ENCODE assay signal across 8 cellular contexts in the genomic region with DNA sequence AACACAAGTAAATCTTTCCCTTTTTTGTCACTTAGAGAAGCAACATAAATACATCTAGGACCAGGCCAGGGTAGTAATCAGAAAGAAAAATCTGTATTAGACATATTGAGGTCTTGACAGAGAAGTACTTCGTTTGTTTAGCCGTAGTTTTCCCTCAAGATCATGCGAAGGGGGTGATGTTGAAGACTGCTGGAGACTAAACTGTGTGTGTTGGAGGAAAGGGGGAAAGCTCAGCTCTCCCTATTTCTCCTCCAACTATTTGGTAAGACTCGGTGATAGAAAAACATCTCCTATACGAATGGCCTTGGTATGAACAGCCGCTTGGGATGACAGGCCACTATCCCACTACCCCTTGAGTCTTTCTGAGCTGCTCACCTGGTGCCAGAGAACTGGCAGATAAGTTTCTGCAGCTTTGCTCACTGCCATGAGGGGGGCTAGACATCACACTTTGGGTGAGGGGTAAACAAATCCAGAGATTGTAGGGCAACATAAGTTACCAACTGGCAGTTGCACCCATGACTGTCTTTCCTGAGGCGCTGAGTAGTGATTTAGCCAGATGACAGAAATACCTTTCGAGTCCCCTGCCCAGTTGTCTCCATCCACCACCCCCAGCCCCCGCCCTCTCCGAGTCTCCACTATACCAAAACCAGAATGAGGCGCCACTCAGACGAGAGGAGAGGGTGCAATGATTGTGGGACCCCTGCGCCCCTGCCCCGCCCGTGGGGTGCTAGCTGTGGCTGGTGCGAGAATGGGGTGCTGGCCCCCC. TPM values are rescaled to one million over a fixed set of nuclear protein-coding genes. Genes with fewer than 3 reads are reported as not detected.
DNase-seq lines count a peak whose midpoint lies in the region; ATAC-seq, FAIRE-seq and TF ChIP-seq lines count a peak whose summit lies in the region.

No MANE protein-coding gene starts in this region.

- no peak overlapping the region for H3K56ac ChIP-seq in H1 (replicated peaks; ENCODE audit: insufficient read length, low read depth, low read length)

- no peak for TF ChIP-seq EP300 in H1 (IDR thresholded peaks at IDR 0.05; ENCODE audit: borderline replicate concordance in 1 of 2, low read depth in 2 of 2, low read length in 2 of 2)

- peak overlapping the region; percentile 87; the same call in 1 of the 2 replicates for H4K8ac ChIP-seq in H1 (ENCODE audit: extremely low read depth, insufficient read depth, low read length)

- peaks cover 12% of the 10 kb centered on the region for H3K23me2 ChIP-seq in H1 (ENCODE audit: low read depth, low read length)

- peaks cover 0 to 15% of the 10 kb centered on the region in 2 experiments; a peak in 2 of 4 replicates for H3K79me2 ChIP-seq in H1 (ENCODE audit: control insufficient read depth in 1 of 2, insufficient read depth in 2 of 2, low read length in 2 of 2)

- CTCF ChIA-PET in H1 (lab: Charles Lee; ENCODE audit: partially characterized antibody): interaction anchor here (0.9 to 1.6 kb wide), 6 partner anchors 9 to 185 kb away, joined by 3 to 8 read pairs (median 6); no protein-coding TSS in a partner anchor

- no peak overlapping the region for H4K91ac ChIP-seq in H1 (replicated peaks; ENCODE audit: insufficient read length, low read length)

- H3K4me1 ChIP-seq in NT2/D1 (ENCODE audit: insufficient read depth, insufficient read length): peaks cover 9% of the 10 kb centered on the region
- peaks cover 3 to 7% (median 3%) of the 10 kb centered on the region in 4 experiments; a peak in 3 of 7 replicates for H3K4me1 ChIP-seq in H1 (replicated peaks in 1 of 4; ENCODE audit: control insufficient read depth in 3 of 4, insufficient read depth in 4 of 4, low read length in 3 of 4)

- H3K4me3 ChIP-seq in NT2/D1 (ENCODE audit: insufficient read length, low read depth) (peak overlapping the region; percentile 93), H1 (ENCODE audit: extremely low read depth in 1 of 4, insufficient read depth in 2 of 4, low read depth in 3 of 4, low read length in 4 of 4) (peak overlapping the region; percentile 75 to 87 (median 86))

- no peak overlapping the region for H2AK5ac ChIP-seq in H1 (ENCODE audit: low read depth, low read length)

- peak overlapping the region; percentile 94; the same call in 1 of the 2 replicates for H2BK5ac ChIP-seq in H1 (ENCODE audit: low read depth, low read length)

- H2BK120ac ChIP-seq in H1 (replicated peaks; ENCODE audit: low read depth, low read length): peak overlapping the region; percentile 13

- peak overlapping the region; percentile 83 for H3K4me3 Mint-ChIP-seq in osteocyte (ENCODE audit: unreplicated experiment)

- H3K79me1 ChIP-seq in H1 (ENCODE audit: low read depth, low read length): peaks cover 4% of the 10 kb centered on the region

- H3K27ac Mint-ChIP-seq in osteocyte (ENCODE audit: unreplicated experiment): peak overlapping the region; percentile 54

- TF ChIP-seq CTCF in H1 (IDR thresholded peaks at IDR 0.05; ENCODE audit: control extremely low read depth in 1 of 3, insufficient read depth in 1 of 3, low read depth in 1 of 3, low read length in 3 of 3) (no peak), osteocyte (IDR thresholded peaks at IDR 0.05) (no peak)

- FAIRE-seq in H1 (lab: Jason Lieb, UNC): no peak

- peak overlapping the region; percentile 97 to 98 for H3K4me2 ChIP-seq in H1 (ENCODE audit: insufficient read depth in 1 of 2, low read depth in 2 of 2, low read length in 2 of 2)

- H3K9ac ChIP-seq in NT2/D1 (ENCODE audit: insufficient read length, low read depth): peak overlapping the region; percentile 92
- peak overlapping the region in 3 of 4 experiments; percentile 75 to 77 (median 77); a peak in 6 of 7 replicates for H3K9ac ChIP-seq in H1 (replicated peaks in 1 of 4; ENCODE audit: extremely low read depth in 1 of 4, low read depth in 3 of 4, low read length in 3 of 4)

- no peak for TF ChIP-seq RAD21 in H1 (IDR thresholded peaks at IDR 0.05 in 1 of 2, conservative IDR thresholded peaks at IDR 0.05 in 1 of 2; ENCODE audit: low read depth in 2 of 2, low read length in 2 of 2)

- H3K27ac ChIP-seq in H1 (ENCODE audit: low read depth, low read length): peak overlapping the region; percentile 67; the same call in 1 of the 2 replicates

- H3K4me1 Mint-ChIP-seq in osteocyte (ENCODE audit: unreplicated experiment): peaks cover 31% of the 10 kb centered on the region

- H4K20me1 ChIP-seq in H1 (replicated peaks in 1 of 2; ENCODE audit: control insufficient read depth in 1 of 2, insufficient read depth in 2 of 2, low read length in 2 of 2): peaks cover 0 to 10% of the 10 kb centered on the region in 2 experiments

- no peaks in the 10 kb centered on the region for H3K9me3 Mint-ChIP-seq in osteocyte (ENCODE audit: unreplicated experiment)

- DNase-seq in EL (peak; percentile 11), NT2/D1 (ENCODE audit: low read depth, low spot score) (no peak), H1 (ENCODE audit: low read depth in 1 of 2, low spot score in 2 of 2) (no peak), osteocyte (ENCODE audit: extremely low spot score, unreplicated experiment) (no peak), NCI-H226 (no peak), kidney glomerular epithelial cell (lab: John Stamatoyannopoulos, UW) (no peak), NCI-H2227 (lab: John Stamatoyannopoulos, UW; ENCODE audit: unreplicated experiment) (no peak)

- H2BK15ac ChIP-seq in H1 (ENCODE audit: low read length): peak overlapping the region; percentile 61; the same call in 1 of the 2 replicates

- H3K27me3 ChIP-seq in NT2/D1 (ENCODE audit: insufficient read depth, insufficient read length): no peaks in the 10 kb centered on the region
- H3K27me3 ChIP-seq in H1 (replicated peaks in 1 of 4; ENCODE audit: control insufficient read depth in 3 of 4, extremely low read depth in 1 of 4, insufficient read depth in 3 of 4, low read length in 3 of 4): no peaks in the 10 kb centered on the region; a peak in 1 of 7 replicates

- no peak for ATAC-seq in HG03571 (IDR thresholded peaks at IDR 0.05; ENCODE audit: unreplicated experiment)

- peaks cover 13% of the 10 kb centered on the region; the same call in 1 of the 2 replicates for H3K9me3 ChIP-seq in NT2/D1 (ENCODE audit: insufficient read depth, low read length)
- H3K9me3 ChIP-seq in H1 (ENCODE audit: insufficient read depth in 2 of 2, low read depth in 1 of 2, low read length in 1 of 2): no peaks in the 10 kb centered on the region

- H3K14ac ChIP-seq in H1 (ENCODE audit: insufficient read length): no peak overlapping the region

- WGBS in H1 (ENCODE audit: extremely low coverage in 1 of 2, insufficient coverage in 1 of 2, insufficient read length in 1 of 2, insufficient replicate concordance in 2 of 2, low coverage in 1 of 2, low lambda C conversion rate in 2 of 2, missing lambda C conversion rate in 1 of 2), 2 experiments: 34% methylated on average over 13 of the region's 16 CpGs; no CpG with 5 or more reads in 1 of the 2 experiments

- H2BK12ac ChIP-seq in H1 (ENCODE audit: low read depth, low read length): no peak overlapping the region

- H3K36me3 ChIP-seq in NT2/D1 (ENCODE audit: insufficient read depth, insufficient read length, low read length) (peaks cover 38% of the 10 kb centered on the region), H1 (ENCODE audit: control insufficient read depth in 2 of 4, insufficient read depth in 4 of 4, low read length in 3 of 4) (peaks cover 2 to 11% (median 3%) of the 10 kb centered on the region in 4 experiments; a peak in 5 of 8 replicates)

- H3K27me3 Mint-ChIP-seq in osteocyte (ENCODE audit: unreplicated experiment): no peaks in the 10 kb centered on the region

- no peaks in the 10 kb centered on the region for H3K36me3 Mint-ChIP-seq in osteocyte (ENCODE audit: unreplicated experiment)

- no peak overlapping the region for H3K4ac ChIP-seq in H1 (replicated peaks; ENCODE audit: insufficient read length, low read depth, low read length)

- no peak overlapping the region for H2BK20ac ChIP-seq in H1 (ENCODE audit: low read length)

- no peak for TF ChIP-seq POLR2A in H1 (IDR thresholded peaks at IDR 0.05; ENCODE audit: control extremely low read depth in 1 of 2, low read depth in 2 of 2, low read length in 2 of 2)

- H3K18ac ChIP-seq in H1 (ENCODE audit: extremely low read depth, low read length): peak overlapping the region; percentile 60; the same call in 1 of the 2 replicates

- POLR2A ChIA-PET in H1 (lab: Charles Lee; ENCODE audit: partially characterized antibody): interaction anchor here (0.5 to 6.1 kb wide), 48 partner anchors 10 to 454 kb away, joined by 3 to 84 read pairs (median 4); a partner anchor contains a TSS

- H4K5ac ChIP-seq in H1 (ENCODE audit: insufficient read length, low read depth, low read length): no peak overlapping the region

- no peak overlapping the region for H3K23ac ChIP-seq in H1 (ENCODE audit: insufficient read length)

- no peak overlapping the region for H2AFZ ChIP-seq in H1 (ENCODE audit: low read length)

RNA-seq across cellular contexts. Expression of a gene that starts 0.7 kb away (rescaled TPM):
- 9.3 and 10.8 TPM in 2 replicates for total RNA-seq in H1 (2021; fragmentation: NEBNext Ultra II Directional; extraction: Animal tissue kit (Norgen Biotek cat#: 25700))
- 23.1 and 28.2 TPM in 2 replicates for polyA plus RNA-seq in H1 (2011; rRNA removed)
- 32.5 TPM for polyA plus RNA-seq in H1 (2011; cell fraction: cytosol; rRNA removed)
- polyA plus RNA-seq in H1 (2011; cell fraction: nucleus; rRNA removed): 132 TPM
- polyA plus RNA-seq in H1 (2012, experiment 1 of 2): 14.8 to 22.9 TPM (median 21.4 TPM) in 4 replicates
- polyA plus RNA-seq in H1 (2012, experiment 2 of 2): 7.8 TPM
- 13.7 TPM for polyA plus RNA-seq in H1 (2013, experiment 1 of 2)
- 13.4 TPM for polyA plus RNA-seq in H1 (2013, experiment 2 of 2)
- polyA minus RNA-seq in H1 (2011; rRNA and poly(A)+ RNA removed): 12.5 and 12.6 TPM in 2 replicates
- polyA minus RNA-seq in H1 (2011; cell fraction: cytosol; rRNA and poly(A)+ RNA removed): 15.7 TPM
- 17.7 TPM for polyA minus RNA-seq in H1 (2011; cell fraction: nucleus; rRNA and poly(A)+ RNA removed)
- total RNA-seq in osteocyte: 6.9 and 9.1 TPM in 2 replicates

RNA-seq across cellular contexts. Expression of a gene that starts 17.9 kb away (rescaled TPM):
- total RNA-seq in H1 (2021; fragmentation: NEBNext Ultra II Directional; extraction: Animal tissue kit (Norgen Biotek cat#: 25700)): 0.61 and 0.67 TPM in 2 replicates
- 1.5 and 1.6 TPM in 2 replicates for polyA plus RNA-seq in H1 (2011; rRNA removed)
- polyA plus RNA-seq in H1 (2011; cell fraction: cytosol; rRNA removed): 0.72 TPM
- 1.7 TPM for polyA plus RNA-seq in H1 (2011; cell fraction: nucleus; rRNA removed)
- polyA plus RNA-seq in H1 (2012, experiment 1 of 2): 1.3 to 2.0 TPM (median 1.6 TPM) in 4 replicates
- polyA plus RNA-seq in H1 (2012, experiment 2 of 2): 0.37 TPM
- polyA plus RNA-seq in H1 (2013, experiment 1 of 2): 0.41 TPM
- polyA plus RNA-seq in H1 (2013, experiment 2 of 2): 0.70 TPM
- polyA minus RNA-seq in H1 (2011; rRNA and poly(A)+ RNA removed): 1.00 and 1.5 TPM in 2 replicates
- polyA minus RNA-seq in H1 (2011; cell fraction: cytosol; rRNA and poly(A)+ RNA removed): not detected
- 1.6 TPM for polyA minus RNA-seq in H1 (2011; cell fraction: nucleus; rRNA and poly(A)+ RNA removed)
- total RNA-seq in osteocyte: 13.1 and 17.0 TPM in 2 replicates

RNA-seq across cellular contexts. Expression of a gene that starts 23.3 kb away (rescaled TPM):
- 318 and 331 TPM in 2 replicates for total RNA-seq in H1 (2021; fragmentation: NEBNext Ultra II Directional; extraction: Animal tissue kit (Norgen Biotek cat#: 25700))
- polyA plus RNA-seq in H1 (2011; rRNA removed): 101 and 119 TPM in 2 replicates
- polyA plus RNA-seq in H1 (2011; cell fraction: cytosol; rRNA removed): 179 TPM
- polyA plus RNA-seq in H1 (2011; cell fraction: nucleus; rRNA removed): 62.0 TPM
- 250 to 352 TPM (median 276 TPM) in 4 replicates for polyA plus RNA-seq in H1 (2012, experiment 1 of 2)
- polyA plus RNA-seq in H1 (2012, experiment 2 of 2): 64.2 TPM
- polyA plus RNA-seq in H1 (2013, experiment 1 of 2): 764 TPM
- 884 TPM for polyA plus RNA-seq in H1 (2013, experiment 2 of 2)
- 25.9 and 35.9 TPM in 2 replicates for polyA minus RNA-seq in H1 (2011; rRNA and poly(A)+ RNA removed)
- polyA minus RNA-seq in H1 (2011; cell fraction: cytosol; rRNA and poly(A)+ RNA removed): 36.5 TPM
- polyA minus RNA-seq in H1 (2011; cell fraction: nucleus; rRNA and poly(A)+ RNA removed): 27.2 TPM
- total RNA-seq in osteocyte: 172 TPM in 2 replicates

RNA-seq across cellular contexts. Expression of a gene that starts 24.1 kb away (rescaled TPM):
- 129 and 132 TPM in 2 replicates for total RNA-seq in H1 (2021; fragmentation: NEBNext Ultra II Directional; extraction: Animal tissue kit (Norgen Biotek cat#: 25700))
- polyA plus RNA-seq in H1 (2011; rRNA removed): 55.8 and 69.6 TPM in 2 replicates
- polyA plus RNA-seq in H1 (2011; cell fraction: cytosol; rRNA removed): 80.8 TPM
- polyA plus RNA-seq in H1 (2011; cell fraction: nucleus; rRNA removed): 136 TPM
- polyA plus RNA-seq in H1 (2012, experiment 1 of 2): 87.4 to 104 TPM (median 95.1 TPM) in 4 replicates
- 28.6 TPM for polyA plus RNA-seq in H1 (2012, experiment 2 of 2)
- 55.8 TPM for polyA plus RNA-seq in H1 (2013, experiment 1 of 2)
- polyA plus RNA-seq in H1 (2013, experiment 2 of 2): 51.4 TPM
- polyA minus RNA-seq in H1 (2011; rRNA and poly(A)+ RNA removed): 177 and 197 TPM in 2 replicates
- polyA minus RNA-seq in H1 (2011; cell fraction: cytosol; rRNA and poly(A)+ RNA removed): 94.8 TPM
- polyA minus RNA-seq in H1 (2011; cell fraction: nucleus; rRNA and poly(A)+ RNA removed): 106 TPM
- total RNA-seq in osteocyte: 36.4 and 36.9 TPM in 2 replicates

RNA-seq across cellular contexts. Expression of a gene that starts 25.0 kb away (rescaled TPM):
- 0.28 TPM in 1 of 2 replicates, not detected in the other for total RNA-seq in H1 (2021; fragmentation: NEBNext Ultra II Directional; extraction: Animal tissue kit (Norgen Biotek cat#: 25700))
- 0.39 TPM in 2 replicates for polyA plus RNA-seq in H1 (2011; rRNA removed)
- polyA plus RNA-seq in H1 (2011; cell fraction: cytosol; rRNA removed): 0.30 TPM
- polyA plus RNA-seq in H1 (2011; cell fraction: nucleus; rRNA removed): 0.19 TPM
- 0.31 to 0.60 TPM (median 0.42 TPM) in 4 replicates for polyA plus RNA-seq in H1 (2012, experiment 1 of 2)
- polyA plus RNA-seq in H1 (2012, experiment 2 of 2): 0.31 TPM
- 0.18 TPM for polyA plus RNA-seq in H1 (2013, experiment 1 of 2)
- 0.13 TPM for polyA plus RNA-seq in H1 (2013, experiment 2 of 2)
- polyA minus RNA-seq in H1 (2011; rRNA and poly(A)+ RNA removed): 0.22 and 0.60 TPM in 2 replicates
- not detected for polyA minus RNA-seq in H1 (2011; cell fraction: cytosol; rRNA and poly(A)+ RNA removed)
- not detected for polyA minus RNA-seq in H1 (2011; cell fraction: nucleus; rRNA and poly(A)+ RNA removed)
- not detected in 2 replicates for total RNA-seq in osteocyte
